9 cellular contexts compared by ENCODE assay signal in genomic region chr19:58279925-58280316, GRCh38. TPM values are rescaled to one million over a fixed set of nuclear protein-coding genes. Genes with fewer than 3 reads are reported as not detected.
DNase-seq lines count a peak whose midpoint lies in the region; ATAC-seq and TF ChIP-seq lines count a peak whose summit lies in the region.
"Had no signal": no experiment of that assay in that cellular context is flagged by ENCODE, and none has a peak within 500 bp of the region (broad histone marks: within the 10 kb centered on the region; RNA-seq: fewer than 3 reads in every experiment).

No MANE protein-coding gene starts in this region.

- no peak for TF ChIP-seq POLR2A in heart left ventricle (IDR thresholded peaks at IDR 0.05)

- H3K9me3 ChIP-seq in heart left ventricle: peaks cover 0 to 27% (median under 1%) of the 10 kb centered on the region in 12 donors
- H3K9me3 ChIP-seq in ascending aorta: peaks cover 0 to 53% of the 10 kb centered on the region in 2 donors
- H3K9me3 ChIP-seq in lower lobe of right lung: peaks cover 37% of the 10 kb centered on the region
- H3K9me3 ChIP-seq in upper lobe of right lung: peaks cover 6% of the 10 kb centered on the region

- H3K27me3 ChIP-seq in heart left ventricle (no peaks in the 10 kb centered on the region), ascending aorta (no peaks in the 10 kb centered on the region), lower lobe of right lung (ENCODE audit: low read depth) (no peaks in the 10 kb centered on the region), upper lobe of right lung (no peaks in the 10 kb centered on the region)

- no peak for DNase-seq in heart left ventricle
- no peak for DNase-seq in left cardiac atrium
- DNase-seq in ascending aorta (ENCODE audit: low spot score in 2 of 2): no peak
- no peak for DNase-seq in lower lobe of right lung
- DNase-seq in upper lobe of right lung: no peak
- no peak for DNase-seq in cortex of kidney (lab: John Stamatoyannopoulos, UW)
- DNase-seq: GOT3 had no signal

- H3K27ac ChIP-seq in heart left ventricle (peak overlapping the region in 8 of 12 donors; percentile 91 to 98 (median 94)), ascending aorta (no peak overlapping the region), lower lobe of right lung (no peak overlapping the region), upper lobe of right lung (peak overlapping the region; percentile 92)

- WGBS in heart left ventricle, 4 donors: 54 to 72% (median 63%) methylated on average over 4 of the region's 4 CpGs

- TF ChIP-seq CTCF in heart left ventricle (IDR thresholded peaks at IDR 0.05) (no peak), ascending aorta (IDR thresholded peaks at IDR 0.05) (no peak), lower lobe of right lung (IDR thresholded peaks at IDR 0.05) (no peak), upper lobe of right lung (IDR thresholded peaks at IDR 0.05) (no peak)

- peak overlapping the region in 10 of 12 donors; percentile 75 to 97 (median 83) for H3K4me3 ChIP-seq in heart left ventricle
- peak overlapping the region; percentile 67 to 96 for H3K4me3 ChIP-seq in ascending aorta
- peak overlapping the region; percentile 94 for H3K4me3 ChIP-seq in lower lobe of right lung
- H3K4me3 ChIP-seq in upper lobe of right lung: peak overlapping the region; percentile 77

- intact Hi-C loops in heart left ventricle (cut with DNase I): loop anchor here in 5 of 10 donors (2.0 to 10.0 kb wide), 5 partner anchors 25 to 98 kb away; partner anchors contain the start of genes ZNF274 (in 3 of the 5), ERVK3-1 (in 2 of the 5) and ZNF544 (in 2 of the 5)
- intact Hi-C loops in left cardiac atrium (cut with DNase I): loop anchor here in 1 of 2 donors (2.0 kb wide), 1 partner anchor 97 kb away; the partner anchor contains the start of gene ZNF274
- intact Hi-C loops in ascending aorta (cut with DNase I): no loop called here
- intact Hi-C loops in lower lobe of right lung (cut with DNase I): no loop called here
- intact Hi-C loops in upper lobe of right lung (cut with DNase I): no loop called here

- H3K4me1 ChIP-seq in heart left ventricle (peaks cover 0 to 28% (median 16%) of the 10 kb centered on the region in 12 donors), ascending aorta (no peaks in the 10 kb centered on the region), lower lobe of right lung (peaks cover 12% of the 10 kb centered on the region), upper lobe of right lung (peaks cover 13% of the 10 kb centered on the region)

- ATAC-seq in heart left ventricle (no peak), left cardiac atrium (no peak), lower lobe of right lung (no peak), upper lobe of right lung (no peak), HG03342 (IDR thresholded peaks at IDR 0.05; ENCODE audit: unreplicated experiment) (no peak), HG02623 (IDR thresholded peaks at IDR 0.05; ENCODE audit: unreplicated experiment) (no peak)

- peaks cover 0 to 16% (median 6%) of the 10 kb centered on the region in 9 donors for H3K36me3 ChIP-seq in heart left ventricle
- peaks cover 0 to 22% of the 10 kb centered on the region in 2 donors for H3K36me3 ChIP-seq in ascending aorta
- peaks cover 4% of the 10 kb centered on the region for H3K36me3 ChIP-seq in lower lobe of right lung
- peaks cover 4% of the 10 kb centered on the region for H3K36me3 ChIP-seq in upper lobe of right lung

RNA-seq across cellular contexts. Expression of gene ZNF8, which starts 1.2 kb away (rescaled TPM):
- total RNA-seq in heart left ventricle (1 to 10 TPM; 4.0 to 7.8 (median 5.5) TPM), left cardiac atrium (1 to 10 TPM; 4.4 to 6.8 TPM), ascending aorta (6.0 TPM), lower lobe of right lung (5.4 TPM), upper lobe of right lung (6.0 TPM)
- 1 to 10 TPM; 2.6 to 3.3 TPM for polyA plus RNA-seq in heart left ventricle

RNA-seq across cellular contexts. Expression of gene ERVK3-1, which starts 25.3 kb away (rescaled TPM):
- total RNA-seq in heart left ventricle (10 to 100 TPM; 12.8 to 39.2 (median 20.3) TPM), left cardiac atrium (10 to 100 TPM; 19.9 to 22.8 TPM), ascending aorta (35.0 TPM), lower lobe of right lung (31.6 TPM), upper lobe of right lung (34.8 TPM)
- polyA plus RNA-seq in heart left ventricle: 10 to 100 TPM; 24.6 to 61.1 TPM

RNA-seq across cellular contexts. Expression of gene ZSCAN22, which starts 46.9 kb away (rescaled TPM):
- total RNA-seq in heart left ventricle (1 to 10 TPM; 1.1 to 3.1 (median 2.0) TPM), left cardiac atrium (1 to 10 TPM; 2.0 to 2.1 TPM), ascending aorta (1.9 TPM), lower lobe of right lung (3.6 TPM), upper lobe of right lung (4.0 TPM)
- 1 to 10 TPM in 1 of 2 donors, under 1 TPM in 1; 0.65 to 1.5 TPM for polyA plus RNA-seq in heart left ventricle

RNA-seq across cellular contexts. Expression of gene ZNF544, which starts 51.2 kb away (rescaled TPM):
- 10 to 100 TPM; 20.8 to 38.7 (median 22.1) TPM for total RNA-seq in heart left ventricle
- 10 to 100 TPM; 24.5 to 29.4 TPM for polyA plus RNA-seq in heart left ventricle
- 10 to 100 TPM; 20.2 to 21.8 TPM for total RNA-seq in left cardiac atrium
- 3.9 TPM for total RNA-seq in ascending aorta
- 22.6 TPM for total RNA-seq in lower lobe of right lung
- total RNA-seq in upper lobe of right lung: 27.0 TPM

Comparison
In these comparisons a context has a peak if more than half of its experiments do, and no peak if none do; other contexts are left out.
1. H3K27ac ChIP-seq: peak in heart left ventricle (8 of 12) and upper lobe of right lung (single experiment); none in ascending aorta (0 of 2) and lower lobe of right lung (single experiment).
2. Peak in every context shown above with its lines, with median percentiles within 50 percentile points of each other: H3K4me3 ChIP-seq.